1 cellular context compared by ENCODE assay signal in genomic region chr9:126690431-126691051, GRCh38.
TF ChIP-seq lines count a peak whose summit lies in the region.

No MANE protein-coding gene starts in this region.

TF ChIP-seq in WTC11, 78 proteins besides CTCF, POLR2A, EP300 and RAD21 (continued from another document):
- 0 out of 2 replicates have a peak, but pooled peaks have one; percentile 33 for TF ChIP-seq USF1 (CRISPR knock-in tag; IDR thresholded peaks at IDR 0.05)
